ENCODE assay signal across 8 cellular contexts in the genomic region with DNA sequence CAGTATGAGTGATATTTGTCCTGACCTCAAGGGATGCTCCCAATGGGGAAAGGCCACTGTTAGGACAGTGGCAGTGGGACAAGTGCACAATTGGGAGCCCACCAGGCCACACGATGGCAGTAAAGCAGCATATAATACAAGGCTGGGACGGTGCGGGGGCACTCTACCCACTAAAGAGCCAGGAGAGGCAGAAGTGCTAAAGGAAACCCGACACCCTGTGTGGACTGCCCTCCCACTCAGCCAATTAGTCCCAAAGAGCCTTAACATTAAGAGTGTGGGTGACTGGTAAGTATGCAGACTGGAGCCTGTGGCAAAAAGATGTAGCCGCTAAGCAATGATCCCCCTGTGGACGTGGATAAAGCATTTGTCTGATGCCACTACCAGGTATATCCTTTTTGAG.
A peak's percentile ranks its signal among the peaks of the same experiment; 100 is the strongest.
DNase-seq lines count a peak whose midpoint lies in the region; ATAC-seq and TF ChIP-seq lines count a peak whose summit lies in the region.

No MANE protein-coding gene starts in this region.

- TF ChIP-seq CTCF in astrocyte of the spinal cord (IDR thresholded peaks at IDR 0.05; ENCODE audit: low read depth, low read length) = peak; percentile 68

- DNase-seq in COLO668 (lab: John Stamatoyannopoulos, UW; ENCODE audit: unreplicated experiment) = peak; percentile 69
- peak; percentile 43 for DNase-seq in NCI-H1694 (lab: John Stamatoyannopoulos, UW)
- peak; percentile 53 for DNase-seq in T1000 (lab: John Stamatoyannopoulos, UW)
- DNase-seq in astrocyte of the spinal cord (ENCODE audit: low read depth, low spot score) = peak; percentile 61
- peak; percentile 86 for DNase-seq in iPS-NIHi7 (ENCODE audit: extremely low spot score)
- peak; percentile 50 for DNase-seq in stimulated activated CD4-positive, alpha-beta T cell treated with anti-CD3 and anti-CD28 coated beads, Interleukin-12 subunit alpha, Interleukin-12 subunit beta, amount 100 ng/mL, for 4 hours

- ATAC-seq in GM21723 (IDR thresholded peaks at IDR 0.05; ENCODE audit: unreplicated experiment) = peak; percentile 69
- no peak for ATAC-seq in GM21367 (IDR thresholded peaks at IDR 0.05; ENCODE audit: unreplicated experiment)

- in situ Hi-C loops in astrocyte of the spinal cord (cut with HindIII; ENCODE audit: low sequenced_read_pairs) = no loop called here

- H3K4me3 ChIP-seq in astrocyte of the spinal cord (ENCODE audit: low read depth, low read length) = no peak overlapping the region
